In the genomic region with DNA sequence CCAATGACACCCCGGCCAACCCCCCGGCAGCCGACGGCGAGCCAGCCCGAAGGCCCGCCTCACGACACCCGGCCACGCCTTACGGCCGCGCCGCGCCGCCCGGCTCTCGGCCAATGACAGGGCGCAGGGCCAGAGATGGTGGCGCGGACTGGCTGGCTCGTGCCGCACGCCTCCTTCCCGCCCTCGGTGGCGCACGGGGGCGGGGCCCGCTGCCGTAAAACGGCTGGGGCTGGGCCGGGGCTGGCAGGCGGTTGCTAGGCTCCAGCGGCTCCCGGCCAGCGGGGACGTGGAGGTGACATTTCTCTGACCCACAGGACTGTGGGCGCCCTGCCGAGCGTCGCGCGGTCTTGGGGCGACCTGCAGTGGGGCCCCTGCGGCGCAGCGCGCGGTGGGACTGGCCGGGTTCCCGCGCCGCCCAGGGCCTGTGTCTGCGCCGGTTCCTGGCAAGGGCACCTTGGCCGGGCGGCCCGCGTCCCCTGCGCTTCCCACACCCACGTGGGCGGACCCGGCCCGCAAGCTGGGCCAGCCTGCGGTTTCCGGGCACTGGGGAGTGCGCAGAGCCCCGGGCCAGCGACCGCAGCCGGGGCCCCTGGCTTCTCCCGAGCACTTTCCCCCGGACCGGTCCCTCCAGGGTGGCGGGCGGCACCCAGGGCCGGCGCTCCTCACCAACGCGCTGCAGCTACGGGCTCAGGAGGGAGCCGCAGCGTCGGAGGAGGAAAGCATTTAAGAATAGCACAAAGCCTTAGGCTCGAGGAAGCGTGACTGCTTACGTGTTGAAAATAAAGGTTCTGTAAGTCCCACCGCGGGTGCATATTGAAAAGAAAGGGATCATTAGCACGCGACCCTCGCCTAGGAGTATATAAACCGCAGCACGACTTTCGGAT, we compare ENCODE assay signal across 1 cellular context.
TF ChIP-seq lines count a peak whose summit lies in the region.

TSS of gene MPC1 (minus strand) at position 8 of the 884 bp plus-strand sequence. CDS start 64 bp downstream, outside the sequence.

TF ChIP-seq in HepG2, 621 proteins besides CTCF, POLR2A, EP300 and RAD21 (continued from another document and continues in another):
- peak; percentile 43; the same call in 1 of the 2 replicates for TF ChIP-seq PAXIP1 (CRISPR knock-in tag; conservative IDR thresholded peaks at IDR 0.05)
- TF ChIP-seq CREM (IDR thresholded peaks at IDR 0.05): no peak
- TF ChIP-seq CREM (CRISPR knock-in tag; IDR thresholded peaks at IDR 0.05): no peak
- TF ChIP-seq CEBPG (CRISPR knock-in tag; IDR thresholded peaks at IDR 0.05): peak; percentile 36; the same call in 1 of the 2 replicates
- TF ChIP-seq NKX3-1 (CRISPR knock-in tag; IDR thresholded peaks at IDR 0.05): peak; percentile 79
- TF ChIP-seq GPBP1L1 (CRISPR knock-in tag; IDR thresholded peaks at IDR 0.05): no peak
- TF ChIP-seq ELF3 (CRISPR knock-in tag; IDR thresholded peaks at IDR 0.05): peak; percentile 86
- TF ChIP-seq EHMT2 (IDR thresholded peaks at IDR 0.05; ENCODE audit: borderline replicate concordance, low read depth, low read length): no peak
- no peak for TF ChIP-seq ZNF577 (CRISPR knock-in tag; IDR thresholded peaks at IDR 0.05; ENCODE audit: borderline replicate concordance, low read depth)
- no peak for TF ChIP-seq ZEB1 (IDR thresholded peaks at IDR 0.05; ENCODE audit: insufficient replicate concordance, low read depth)
- no peak for TF ChIP-seq PCBP2 (optimal IDR thresholded peaks at IDR 0.05; ENCODE audit: low read depth, low read length, poor library complexity, severe bottlenecking)
- peak; percentile 91 for TF ChIP-seq FOXM1 (CRISPR knock-in tag; IDR thresholded peaks at IDR 0.05)
- TF ChIP-seq ZNF670 (CRISPR knock-in tag; IDR thresholded peaks at IDR 0.05; ENCODE audit: borderline replicate concordance): peak; percentile 52; the same call in 1 of the 2 replicates
- TF ChIP-seq DPF2 (CRISPR knock-in tag; IDR thresholded peaks at IDR 0.05; ENCODE audit: borderline replicate concordance, low read depth): no peak
- TF ChIP-seq, protein P1, sequence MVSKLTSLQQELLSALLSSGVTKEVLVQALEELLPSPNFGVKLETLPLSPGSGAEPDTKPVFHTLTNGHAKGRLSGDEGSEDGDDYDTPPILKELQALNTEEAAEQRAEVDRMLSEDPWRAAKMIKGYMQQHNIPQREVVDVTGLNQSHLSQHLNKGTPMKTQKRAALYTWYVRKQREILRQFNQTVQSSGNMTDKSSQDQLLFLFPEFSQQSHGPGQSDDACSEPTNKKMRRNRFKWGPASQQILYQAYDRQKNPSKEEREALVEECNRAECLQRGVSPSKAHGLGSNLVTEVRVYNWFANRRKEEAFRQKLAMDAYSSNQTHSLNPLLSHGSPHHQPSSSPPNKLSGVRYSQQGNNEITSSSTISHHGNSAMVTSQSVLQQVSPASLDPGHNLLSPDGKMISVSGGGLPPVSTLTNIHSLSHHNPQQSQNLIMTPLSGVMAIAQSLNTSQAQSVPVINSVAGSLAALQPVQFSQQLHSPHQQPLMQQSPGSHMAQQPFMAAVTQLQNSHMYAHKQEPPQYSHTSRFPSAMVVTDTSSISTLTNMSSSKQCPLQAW (CRISPR knock-in tag; IDR thresholded peaks at IDR 0.05): peak; percentile 48; the same call in 1 of the 2 replicates
- TF ChIP-seq RFXAP (CRISPR knock-in tag; IDR thresholded peaks at IDR 0.05; ENCODE audit: borderline replicate concordance): peak; percentile 98
- TF ChIP-seq ZKSCAN1 (IDR thresholded peaks at IDR 0.05; ENCODE audit: low read length): no peak
- TF ChIP-seq ZNF710 (CRISPR knock-in tag; IDR thresholded peaks at IDR 0.05; ENCODE audit: borderline replicate concordance): peak; percentile 65
- peak; percentile 8 for TF ChIP-seq JUND (CRISPR knock-in tag; IDR thresholded peaks at IDR 0.05)
- TF ChIP-seq PBX2 (CRISPR knock-in tag; IDR thresholded peaks at IDR 0.05): no peak
- peak; percentile 68 for TF ChIP-seq ZNF503 (CRISPR knock-in tag; IDR thresholded peaks at IDR 0.05)
- TF ChIP-seq ZNF558 (CRISPR knock-in tag; IDR thresholded peaks at IDR 0.05; ENCODE audit: borderline replicate concordance): peak; percentile 44; the same call in 1 of the 2 replicates
- TF ChIP-seq MATR3 (CRISPR knock-in tag; IDR thresholded peaks at IDR 0.05): no peak
- TF ChIP-seq ZNF772 (CRISPR knock-in tag; IDR thresholded peaks at IDR 0.05): no peak; the same call in 1 of the 2 replicates
- no peak for TF ChIP-seq MED8 (CRISPR knock-in tag; IDR thresholded peaks at IDR 0.05; ENCODE audit: insufficient replicate concordance)
- TF ChIP-seq GLI4 (CRISPR knock-in tag; IDR thresholded peaks at IDR 0.05; ENCODE audit: borderline replicate concordance): peak; percentile 44
- TF ChIP-seq MTERF4 (CRISPR knock-in tag; IDR thresholded peaks at IDR 0.05): no peak
- no peak; the same call in none of the 2 replicates for TF ChIP-seq ZBTB44 (CRISPR knock-in tag; IDR thresholded peaks at IDR 0.05)
- peak; percentile 89 for TF ChIP-seq BRF2 (CRISPR knock-in tag; IDR thresholded peaks at IDR 0.05)
- TF ChIP-seq, protein P2, sequence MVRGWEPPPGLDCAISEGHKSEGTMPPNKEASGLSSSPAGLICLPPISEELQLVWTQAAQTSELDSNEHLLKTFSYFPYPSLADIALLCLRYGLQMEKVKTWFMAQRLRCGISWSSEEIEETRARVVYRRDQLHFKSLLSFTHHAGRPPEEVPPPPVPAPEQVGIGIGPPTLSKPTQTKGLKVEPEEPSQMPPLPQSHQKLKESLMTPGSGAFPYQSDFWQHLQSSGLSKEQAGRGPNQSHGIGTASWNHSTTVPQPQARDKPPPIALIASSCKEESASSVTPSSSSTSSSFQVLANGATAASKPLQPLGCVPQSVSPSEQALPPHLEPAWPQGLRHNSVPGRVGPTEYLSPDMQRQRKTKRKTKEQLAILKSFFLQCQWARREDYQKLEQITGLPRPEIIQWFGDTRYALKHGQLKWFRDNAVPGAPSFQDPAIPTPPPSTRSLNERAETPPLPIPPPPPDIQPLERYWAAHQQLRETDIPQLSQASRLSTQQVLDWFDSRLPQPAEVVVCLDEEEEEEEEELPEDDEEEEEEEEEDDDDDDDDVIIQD (CRISPR knock-in tag; IDR thresholded peaks at IDR 0.05; ENCODE audit: low read depth): peak; percentile 70
- peak; percentile 51; the same call in 1 of the 2 replicates for TF ChIP-seq ARHGAP35 (CRISPR knock-in tag; IDR thresholded peaks at IDR 0.05; ENCODE audit: borderline replicate concordance)
- TF ChIP-seq ZNF7 (CRISPR knock-in tag; IDR thresholded peaks at IDR 0.05): 0 out of 2 replicates have a peak, but pooled peaks have one; percentile 2
- peak; percentile 2 for TF ChIP-seq ZNF781 (CRISPR knock-in tag; IDR thresholded peaks at IDR 0.05; ENCODE audit: borderline replicate concordance, not compliant biosample characterization)
